In genomic region chr6:137845460-137845859, GRCh38 we compare ENCODE assay signal across 21 cellular contexts. TPM values are rescaled to one million over a fixed set of nuclear protein-coding genes. Genes with fewer than 3 reads are reported as not detected.
A peak's percentile ranks its signal among the peaks of the same experiment; 100 is the strongest.
DNase-seq lines count a peak whose midpoint lies in the region; ATAC-seq and TF ChIP-seq lines count a peak whose summit lies in the region.
"Had no signal": no experiment of that assay in that cellular context is flagged by ENCODE, and none has a peak within 500 bp of the region (broad histone marks: within the 10 kb centered on the region; RNA-seq: fewer than 3 reads in every experiment).

No MANE protein-coding gene starts in this region.

- H3K4me1 ChIP-seq in PC-9 (replicated peaks; ENCODE audit: insufficient read depth) (peaks cover 22% of the 10 kb centered on the region; the same call in 1 of the 2 replicates), esophagus muscularis mucosa (peaks cover 0 to 23% (median 23%) of the 10 kb centered on the region in 4 donors), stomach (peaks cover 0 to 25% (median 0%) of the 10 kb centered on the region in 4 donors)

- H3K4me3 Mint-ChIP-seq in mesothelial cell of epicardium = no peak overlapping the region
- H3K4me3 Mint-ChIP-seq: activated naive CD8-positive, alpha-beta T cell; central memory CD8-positive, alpha-beta T cell; nephron progenitor cell; stimulated activated naive CD8-positive, alpha-beta T cell treated with anti-CD3 and anti-CD28 coated beads, Interleukin-15, Interleukin-2, amounts not matched to agents 100 ng/mL and 50 ng/mL, for 24 hours had no signal

- intact Hi-C loops in left cardiac atrium (cut with DNase I) = no loop called here
- intact Hi-C loops in cardiac septum (cut with DNase I) = no loop called here
- intact Hi-C loops in PC-9 (cut with micrococcal nuclease; ENCODE audit: unreplicated experiment) = no loop called here
- intact Hi-C loops in esophagus muscularis mucosa (cut with DNase I) = no loop called here
- intact Hi-C loops in posterior cingulate gyrus (cut with DNase I) = no loop called here
- intact Hi-C loops in stomach (cut with DNase I; ENCODE audit: low total_unique reads) = no loop called here

- CTCF ChIA-PET in PC-9 (lab: Charles Lee) = no interaction called here

- no peaks in the 10 kb centered on the region for H3K36me3 Mint-ChIP-seq in mesothelial cell of epicardium

- no peaks in the 10 kb centered on the region for H3F3A ChIP-seq in PC-9 (ENCODE audit: insufficient read depth, low read depth)

- H3K4me1 Mint-ChIP-seq in mesothelial cell of epicardium = peaks cover 8% of the 10 kb centered on the region
- H3K4me1 Mint-ChIP-seq: central memory CD8-positive, alpha-beta T cell; nephron progenitor cell had no signal

- H3K9me2 ChIP-seq in PC-9 (ENCODE audit: insufficient read depth) = no peaks in the 10 kb centered on the region; the same call in 1 of the 2 replicates

- 96% methylated on average over 6 of the region's 6 CpGs for WGBS in esophagus muscularis mucosa
- 58 to 81% (median 68%) methylated on average over 6 of the region's 6 CpGs for WGBS in stomach, 5 donors

- no TSS peak for BruUV-seq in PC-9 (replicated peaks; lab: Mats Ljungman, UMichigan)

- H3K27ac Mint-ChIP-seq in mesothelial cell of epicardium = no peak overlapping the region
- H3K27ac Mint-ChIP-seq: activated naive CD8-positive, alpha-beta T cell; nephron progenitor cell; stimulated activated naive CD8-positive, alpha-beta T cell treated with anti-CD3 and anti-CD28 coated beads, Interleukin-15, Interleukin-2, amounts not matched to agents 100 ng/mL and 50 ng/mL, for 24 hours had no signal

- no peaks in the 10 kb centered on the region for H3K27me3 Mint-ChIP-seq in mesothelial cell of epicardium (ENCODE audit: low read depth)
- H3K27me3 Mint-ChIP-seq: activated naive CD8-positive, alpha-beta T cell; central memory CD8-positive, alpha-beta T cell; stimulated activated naive CD8-positive, alpha-beta T cell treated with anti-CD3 and anti-CD28 coated beads, Interleukin-15, Interleukin-2, amounts not matched to agents 100 ng/mL and 50 ng/mL, for 24 hours had no signal

- peaks cover 24% of the 10 kb centered on the region for H3K9me3 Mint-ChIP-seq in mesothelial cell of epicardium

- POLR2A ChIA-PET in PC-9 (lab: Charles Lee; ENCODE audit: unreplicated experiment) = no interaction called here

- H4K20me1 ChIP-seq in PC-9 (ENCODE audit: insufficient read depth) = no peaks in the 10 kb centered on the region

- H3K9me3 ChIP-seq in PC-9 (ENCODE audit: insufficient read depth, low read depth) (no peaks in the 10 kb centered on the region; the same call in 1 of the 2 replicates), esophagus muscularis mucosa (no peaks in the 10 kb centered on the region), stomach (peaks cover 0 to 7% (median 0%) of the 10 kb centered on the region in 4 donors)
- H3K9me3 ChIP-seq: SJSA1 had no signal

- no peak overlapping the region for H3K27ac ChIP-seq in PC-9
- H3K27ac ChIP-seq in esophagus muscularis mucosa (replicated peaks in 1 of 4) = no peak overlapping the region
- no peak overlapping the region for H3K27ac ChIP-seq in stomach
- H3K27ac ChIP-seq: GM23248, HL-60, SJSA1 had no signal

- no peak for DNase-seq in left cardiac atrium
- DNase-seq in cardiac septum (ENCODE audit: low spot score) = no peak
- no peak for DNase-seq in PC-9
- DNase-seq in esophagus muscularis mucosa (ENCODE audit: extremely low spot score) = no peak
- no peak for DNase-seq in mesothelial cell of epicardium (ENCODE audit: low spot score in 2 of 2, unreplicated experiment in 2 of 2)
- no peak for DNase-seq in posterior cingulate gyrus
- no peak for DNase-seq in stomach
- DNase-seq: ACHN; activated CD4-positive, alpha-beta T cell treated with anti-CD3 and anti-CD28 coated beads, Interleukin-2, amount 50 U/mL, for 4 hours; GM23248; KG1; NCI-H510A treated with DMSO at 0.1 percent for 48 hours; nephron progenitor cell had no signal

- H3K4me3 ChIP-seq in PC-9 (no peak overlapping the region), esophagus muscularis mucosa (no peak overlapping the region), stomach (no peak overlapping the region)
- H3K4me3 ChIP-seq: GM12878, GM23248, lung, SJSA1 had no signal

- TF ChIP-seq EP300 in esophagus muscularis mucosa (IDR thresholded peaks at IDR 0.05) = no peak
- no peak for TF ChIP-seq EP300 in stomach (IDR thresholded peaks at IDR 0.05)

- H2AFZ ChIP-seq in PC-9 = no peak overlapping the region
- H2AFZ ChIP-seq: GM23248 had no signal

- ATAC-seq in left cardiac atrium (peak; percentile 30 to 45), esophagus mucosa (peak; percentile 78)
- ATAC-seq: GM12878 had no signal

- TF ChIP-seq CTCF in PC-9 (conservative IDR thresholded peaks at IDR 0.05) (peak; percentile 34; the same call in 1 of the 2 replicates), esophagus muscularis mucosa (IDR thresholded peaks at IDR 0.05) (no peak), mesothelial cell of epicardium (IDR thresholded peaks at IDR 0.05; ENCODE audit: unreplicated experiment) (no peak), stomach (IDR thresholded peaks at IDR 0.05) (no peak)

- H3K4me2 ChIP-seq in PC-9 = no peak overlapping the region

- TF ChIP-seq POLR2A in esophagus muscularis mucosa (IDR thresholded peaks at IDR 0.05; ENCODE audit: low read depth) = no peak
- no peak for TF ChIP-seq POLR2A in stomach (IDR thresholded peaks at IDR 0.05)

- no peaks in the 10 kb centered on the region for H3K36me3 ChIP-seq in PC-9 (ENCODE audit: low read depth)
- H3K36me3 ChIP-seq in esophagus muscularis mucosa = no peaks in the 10 kb centered on the region
- H3K36me3 ChIP-seq in stomach = no peaks in the 10 kb centered on the region
- H3K36me3 ChIP-seq: SJSA1 had no signal

- H3K27me3 ChIP-seq in PC-9 (ENCODE audit: insufficient read depth, low read depth) = no peaks in the 10 kb centered on the region
- H3K27me3 ChIP-seq in esophagus muscularis mucosa = no peaks in the 10 kb centered on the region
- H3K27me3 ChIP-seq in stomach = no peaks in the 10 kb centered on the region
- H3K27me3 ChIP-seq: SJSA1 had no signal

- H3K79me2 ChIP-seq in PC-9 (ENCODE audit: low read depth) = no peaks in the 10 kb centered on the region

RNA-seq across cellular contexts. Expression of gene TNFAIP3, which starts 21.6 kb away (rescaled TPM):
- total RNA-seq in left cardiac atrium (10 to 100 TPM; 10.9 to 13.6 TPM), cardiac septum (7.9 TPM), PC-9 (2021) (7.2 and 7.8 TPM in 2 replicates), esophagus mucosa (8.8 TPM), esophagus muscularis mucosa (10 to 100 TPM; 21.0 to 54.3 (median 29.8) TPM), mesothelial cell of epicardium (64.0 to 76.2 TPM (median 68.9 TPM) in 3 replicates), stomach (10 to 100 TPM in 4 of 5 donors, 1 to 10 TPM in 1; 7.8 to 77.0 (median 34.1) TPM)
- 10 to 100 TPM in 2 of 3 donors, 1 to 10 TPM in 1; 9.5 to 13.6 (median 11.2) TPM for polyA plus RNA-seq in stomach
